9 cellular contexts compared by ENCODE assay signal in genomic region chr12:388012-388411, GRCh38. TPM values are rescaled to one million over a fixed set of nuclear protein-coding genes. Genes with fewer than 3 reads are reported as not detected.
DNase-seq lines count a peak whose midpoint lies in the region; ATAC-seq and TF ChIP-seq lines count a peak whose summit lies in the region.
"Had no signal": no experiment of that assay in that cellular context is flagged by ENCODE, and none has a peak within 500 bp of the region (broad histone marks: within the 10 kb centered on the region; RNA-seq: fewer than 3 reads in every experiment).

No MANE protein-coding gene starts in this region.

- no peak for TF ChIP-seq CTCF in fibroblast of mammary gland (conservative IDR thresholded peaks at IDR 0.05; ENCODE audit: control insufficient read depth, insufficient read depth, low read depth, low read length)

- peak in 1 of 2 experiments; percentile 7 for DNase-seq in SJSA1 (ENCODE audit: low read depth in 1 of 2, low spot score in 2 of 2)
- no peak for DNase-seq in fibroblast of mammary gland (ENCODE audit: low read depth)
- DNase-seq in amniotic stem cell (lab: John Stamatoyannopoulos, UW) = no peak
- no peak for DNase-seq in cerebellar cortex (ENCODE audit: low spot score)
- no peak for DNase-seq in activated CD4-positive, alpha-beta T cell treated with anti-CD3 and anti-CD28 coated beads for 4 hours
- DNase-seq: stimulated activated CD4-positive, alpha-beta T cell treated with anti-CD3 and anti-CD28 coated beads, Interleukin-4, amount 100 ng/mL, for 1 hour had no signal

- H3K27me3 ChIP-seq in SJSA1 (replicated peaks) (no peaks in the 10 kb centered on the region), rectal smooth muscle tissue (ENCODE audit: control insufficient read depth, insufficient read depth, low read length) (no peaks in the 10 kb centered on the region)

- H3K4me1 ChIP-seq in ES-I3 (ENCODE audit: insufficient read depth, low read length) (peaks cover 7% of the 10 kb centered on the region; the same call in 1 of the 2 replicates), SJSA1 (replicated peaks) (peaks cover 16% of the 10 kb centered on the region), rectal smooth muscle tissue (ENCODE audit: control insufficient read depth, insufficient read depth, low read length) (peaks cover 14% of the 10 kb centered on the region)

- peak overlapping the region; percentile 67 for H3K4me3 ChIP-seq in SJSA1
- peak overlapping the region; percentile 97 for H3K4me3 ChIP-seq in fibroblast of mammary gland (ENCODE audit: control insufficient read depth, low read depth, low read length)
- peak overlapping the region; percentile 100 for H3K4me3 ChIP-seq in rectal smooth muscle tissue (ENCODE audit: low read length)

- H3K9ac ChIP-seq in ES-I3 (ENCODE audit: low read depth, low read length) (peak overlapping the region; percentile 60), rectal smooth muscle tissue (ENCODE audit: low read length) (peak overlapping the region; percentile 93)

- H3K36me3 ChIP-seq in ES-I3 (ENCODE audit: insufficient read depth, low read length) (no peaks in the 10 kb centered on the region; the same call in none of the 2 replicates), SJSA1 (peaks cover 33% of the 10 kb centered on the region), rectal smooth muscle tissue (ENCODE audit: control insufficient read depth, insufficient read depth, low read length) (peaks cover 10% of the 10 kb centered on the region)

- H3K9me3 ChIP-seq in ES-I3 (ENCODE audit: control insufficient read depth, insufficient read depth, low read length) = no peaks in the 10 kb centered on the region
- no peaks in the 10 kb centered on the region; the same call in 1 of the 2 replicates for H3K9me3 ChIP-seq in SJSA1 (replicated peaks)

- no peak for ATAC-seq in HG03439 (IDR thresholded peaks at IDR 0.05; ENCODE audit: unreplicated experiment)

- H3K27ac ChIP-seq in SJSA1 (no peak overlapping the region; the same call in 1 of the 2 replicates), rectal smooth muscle tissue (ENCODE audit: low read depth, low read length) (peak overlapping the region; percentile 99)

RNA-seq across cellular contexts. Expression of gene KDM5A, which starts 1.1 kb away (rescaled TPM):
- total RNA-seq in SJSA1 (2014; rRNA removed; shearing (Covaris generic)) = 38.1 and 65.3 TPM in 2 replicates

RNA-seq across cellular contexts. Expression of gene CCDC77, which starts 13.4 kb away (rescaled TPM):
- total RNA-seq in SJSA1 (2014; rRNA removed; shearing (Covaris generic)) = 20.7 and 21.0 TPM in 2 replicates
